In genomic region chr6:138562691-138563090, GRCh38 we compare ENCODE assay signal across 18 cellular contexts.
DNase-seq lines count a peak whose midpoint lies in the region; ATAC-seq and TF ChIP-seq lines count a peak whose summit lies in the region.
"Had no signal": no experiment of that assay in that cellular context is flagged by ENCODE, and none has a peak within 500 bp of the region (broad histone marks: within the 10 kb centered on the region; RNA-seq: fewer than 3 reads in every experiment).

No MANE protein-coding gene starts in this region.

- POLR2A ChIA-PET in Caco-2 (lab: Charles Lee) = no interaction called here

- H3K36me3 Mint-ChIP-seq in Caco-2 (ENCODE audit: insufficient read depth, unreplicated experiment) = peaks cover 19% of the 10 kb centered on the region
- H3K36me3 Mint-ChIP-seq: CD4-positive, CD25-positive, alpha-beta regulatory T cell had no signal

- peak; percentile 88 for ATAC-seq in lower lobe of right lung
- peak; percentile 88 for ATAC-seq in upper lobe of right lung
- ATAC-seq: GM23338, HCT116, K562 had no signal

- CTCF ChIA-PET in Caco-2 (lab: Charles Lee) = no interaction called here

- H3K4me1 ChIP-seq in Caco-2 = peaks cover 46% of the 10 kb centered on the region
- no peaks in the 10 kb centered on the region for H3K4me1 ChIP-seq in lower lobe of right lung
- peaks cover 5% of the 10 kb centered on the region for H3K4me1 ChIP-seq in upper lobe of right lung
- H3K4me1 ChIP-seq: BE2C had no signal

- intact Hi-C loops in Caco-2 (cut with micrococcal nuclease; ENCODE audit: unreplicated experiment) = no loop called here
- intact Hi-C loops in lower lobe of right lung (cut with DNase I) = no loop called here
- intact Hi-C loops in upper lobe of right lung (cut with DNase I) = no loop called here

- no peaks in the 10 kb centered on the region for H3K9me3 ChIP-seq in Caco-2
- no peaks in the 10 kb centered on the region for H3K9me3 ChIP-seq in lower lobe of right lung
- H3K9me3 ChIP-seq in upper lobe of right lung = no peaks in the 10 kb centered on the region
- H3K9me3 ChIP-seq: BE2C had no signal

- no peaks in the 10 kb centered on the region for H3K9me3 Mint-ChIP-seq in Caco-2 (ENCODE audit: unreplicated experiment)
- H3K9me3 Mint-ChIP-seq: CD4-positive, CD25-positive, alpha-beta regulatory T cell; CD8-positive, alpha-beta memory T cell; GM23338; HFFc6 had no signal

- H3K27me3 Mint-ChIP-seq in Caco-2 (ENCODE audit: insufficient read depth, unreplicated experiment) = no peaks in the 10 kb centered on the region

- H3K36me3 ChIP-seq in Caco-2 (ENCODE audit: control insufficient read depth, insufficient read depth, low read length) (no peaks in the 10 kb centered on the region; the same call in 1 of the 2 replicates), lower lobe of right lung (no peaks in the 10 kb centered on the region), upper lobe of right lung (no peaks in the 10 kb centered on the region)
- H3K36me3 ChIP-seq: BE2C had no signal

- H3K27me3 ChIP-seq in Caco-2 (replicated peaks; ENCODE audit: control insufficient read depth, insufficient read depth, low read length) (no peaks in the 10 kb centered on the region), lower lobe of right lung (ENCODE audit: low read depth) (no peaks in the 10 kb centered on the region), upper lobe of right lung (no peaks in the 10 kb centered on the region)

- peak overlapping the region; percentile 58 for H3K27ac Mint-ChIP-seq in Caco-2 (ENCODE audit: unreplicated experiment)
- H3K27ac Mint-ChIP-seq: CD4-positive, CD25-positive, alpha-beta regulatory T cell; CD8-positive, alpha-beta memory T cell; GM23338; HFFc6 had no signal

- H3K4me3 Mint-ChIP-seq in Caco-2 (ENCODE audit: unreplicated experiment) = no peak overlapping the region
- H3K4me3 Mint-ChIP-seq: CD4-positive, CD25-positive, alpha-beta regulatory T cell; CD8-positive, alpha-beta memory T cell; GM23338; HFFc6 had no signal

- H3K4me3 ChIP-seq in Caco-2 (ENCODE audit: low read depth, low read length) (no peak overlapping the region), lower lobe of right lung (no peak overlapping the region), upper lobe of right lung (no peak overlapping the region), coronary artery (no peak overlapping the region)
- H3K4me3 ChIP-seq: GM23338, K562 had no signal

- peak overlapping the region; percentile 53 for H3K27ac ChIP-seq in lower lobe of right lung
- peak overlapping the region; percentile 39 for H3K27ac ChIP-seq in upper lobe of right lung
- no peak overlapping the region for H3K27ac ChIP-seq in coronary artery

- DNase-seq in Caco-2 = no peak
- peak; percentile 93 for DNase-seq in DMS79 (lab: John Stamatoyannopoulos, UW)
- DNase-seq in lower lobe of right lung = no peak
- DNase-seq in upper lobe of right lung = no peak
- DNase-seq in coronary artery (ENCODE audit: low spot score) = no peak
- DNase-seq in NCI-H345 treated with DMSO at 0.1 percent for 48 hours (lab: John Stamatoyannopoulos, UW; ENCODE audit: unreplicated experiment) = no peak
- DNase-seq: ACHN; BE2C; C1 segment of cervical spinal cord; CD4-positive, CD25-positive, alpha-beta regulatory T cell; CD8-positive, alpha-beta memory T cell; COR-L47; H7; HFFc6; IMR-90 had no signal

- no TSS peak for BruUV-seq in Caco-2 (replicated peaks; lab: Mats Ljungman, UMichigan)

- peaks cover 46% of the 10 kb centered on the region for H3K4me1 Mint-ChIP-seq in Caco-2 (ENCODE audit: low read depth, unreplicated experiment)
- H3K4me1 Mint-ChIP-seq: CD4-positive, CD25-positive, alpha-beta regulatory T cell; CD8-positive, alpha-beta memory T cell had no signal

- TF ChIP-seq CTCF in Caco-2 (IDR thresholded peaks at IDR 0.05; ENCODE audit: insufficient read depth in 1 of 2, low read depth in 1 of 2, low read length in 1 of 2, severe bottlenecking in 1 of 2, unreplicated experiment in 1 of 2) (no peak), lower lobe of right lung (IDR thresholded peaks at IDR 0.05) (no peak), upper lobe of right lung (IDR thresholded peaks at IDR 0.05) (no peak), coronary artery (IDR thresholded peaks at IDR 0.05) (no peak)

Comparison
In these comparisons a context has a peak if more than half of its experiments do, and no peak if none do; other contexts are left out.
1. H3K27ac ChIP-seq: peak in lower lobe of right lung (single experiment) and upper lobe of right lung (single experiment); none in coronary artery (0 of 2).